Comparison of ENCODE assay signal across 8 cellular contexts in genomic region chr6:112296122-112296521, GRCh38. TPM values are rescaled to one million over a fixed set of nuclear protein-coding genes. Genes with fewer than 3 reads are reported as not detected.
DNase-seq lines count a peak whose midpoint lies in the region; ATAC-seq, FAIRE-seq and TF ChIP-seq lines count a peak whose summit lies in the region.

No MANE protein-coding gene starts in this region.

- H3K27me3 ChIP-seq in neuronal stem cell (ENCODE audit: control insufficient read depth in 3 of 3, insufficient read depth in 3 of 3, low read depth in 1 of 3, low read length in 3 of 3) = no peaks in the 10 kb centered on the region

- peak overlapping the region; percentile 58 for H2AFZ ChIP-seq in neuronal stem cell (ENCODE audit: low read length)

- TF ChIP-seq CTCF in cardiac fibroblast (IDR thresholded peaks at IDR 0.05; ENCODE audit: low read depth, low read length) = peak; percentile 77

- no peak overlapping the region for H3K4me2 ChIP-seq in neuronal stem cell (ENCODE audit: insufficient read depth, low read length, poor library complexity, severe bottlenecking)

- H3K27ac ChIP-seq in neuronal stem cell (replicated peaks; ENCODE audit: low read length) = no peak overlapping the region

- H3K14ac ChIP-seq in neuronal stem cell (ENCODE audit: low read length) = no peak overlapping the region

- H3K23ac ChIP-seq in neuronal stem cell (ENCODE audit: low read depth, low read length, poor library complexity) = no peak overlapping the region

- peaks cover 2 to 21% of the 10 kb centered on the region in 2 donors for H3K4me1 ChIP-seq in neuronal stem cell (ENCODE audit: control insufficient read depth in 2 of 2, insufficient read depth in 1 of 2, low read depth in 1 of 2, low read length in 2 of 2)

- H3K4me3 ChIP-seq in cardiac fibroblast (replicated peaks in 1 of 2; ENCODE audit: low read depth in 2 of 2, low read length in 2 of 2) = no peak overlapping the region
- H3K4me3 ChIP-seq in neuronal stem cell (ENCODE audit: low read length in 2 of 2) = no peak overlapping the region

- H3K36me3 ChIP-seq in neuronal stem cell (replicated peaks in 1 of 2; ENCODE audit: control insufficient read depth in 2 of 2, insufficient read depth in 2 of 2, low read length in 2 of 2) = no peaks in the 10 kb centered on the region

- H3K18ac ChIP-seq in neuronal stem cell (ENCODE audit: low read length) = no peak overlapping the region

- FAIRE-seq in HTR-8/SVneo (lab: Jason Lieb, UNC) = peak; percentile 4

- H4K8ac ChIP-seq in neuronal stem cell (ENCODE audit: low read depth, low read length) = no peak overlapping the region

- H3K9ac ChIP-seq in neuronal stem cell (ENCODE audit: low read depth, low read length, poor library complexity) = no peak overlapping the region

- H2BK12ac ChIP-seq in neuronal stem cell (ENCODE audit: low read length) = no peak overlapping the region

- TF ChIP-seq POLR2A in GM18505 (IDR thresholded peaks at IDR 0.05; ENCODE audit: borderline replicate concordance, extremely low read depth, insufficient read depth, insufficient read length) = no peak

- H3K79me1 ChIP-seq in neuronal stem cell (ENCODE audit: low read depth, low read length) = no peaks in the 10 kb centered on the region

- WGBS in neuronal stem cell (ENCODE audit: extremely low coverage in 2 of 2, insufficient read length in 2 of 2, insufficient replicate concordance in 1 of 2), 2 donors = no CpG with 5 or more reads among the region's 2 CpGs

- H2AK5ac ChIP-seq in neuronal stem cell (ENCODE audit: low read depth, low read length) = no peak overlapping the region

- DNase-seq in A172 (ENCODE audit: low spot score) (peak; percentile 33), HTR-8/SVneo (ENCODE audit: insufficient read length, low spot score) (peak; percentile 40), cardiac fibroblast (ENCODE audit: low read depth in 2 of 2) (peak; percentile 52 to 77), neuronal stem cell (ENCODE audit: low spot score) (no peak), SHP77 treated with DMSO at 0.1 percent for 48 hours (lab: John Stamatoyannopoulos, UW) (no peak)

- H2BK15ac ChIP-seq in neuronal stem cell (ENCODE audit: low read length) = no peak overlapping the region

- ATAC-seq in GM18505 (IDR thresholded peaks at IDR 0.05; ENCODE audit: unreplicated experiment) (peak; percentile 82), GM19395 (IDR thresholded peaks at IDR 0.05; ENCODE audit: unreplicated experiment) (no peak), GM21737 (IDR thresholded peaks at IDR 0.05; ENCODE audit: unreplicated experiment) (no peak)

- H3K9me3 ChIP-seq in neuronal stem cell (replicated peaks in 1 of 2; ENCODE audit: control insufficient read depth in 2 of 2, insufficient read depth in 1 of 2, low read depth in 1 of 2, low read length in 2 of 2) = no peaks in the 10 kb centered on the region

- no peak overlapping the region for H2BK5ac ChIP-seq in neuronal stem cell (ENCODE audit: low read length)

- no peak overlapping the region for H3K4ac ChIP-seq in neuronal stem cell (ENCODE audit: low read length)

- H2BK120ac ChIP-seq in neuronal stem cell (ENCODE audit: low read depth, low read length) = no peak overlapping the region

- no peak overlapping the region for H4K91ac ChIP-seq in neuronal stem cell (ENCODE audit: low read depth, low read length, poor library complexity)

RNA-seq across cellular contexts. Expression of gene LAMA4, which starts 41.8 kb away (rescaled TPM):
- total RNA-seq in A172 (2014; rRNA removed; shearing (Covaris generic)) = 7.4 and 11.5 TPM in 2 replicates
- 1.6 TPM for polyA plus RNA-seq in neuronal stem cell (2013, experiment 1 of 2)
- polyA plus RNA-seq in neuronal stem cell (2013, experiment 2 of 2) = 1.4 TPM

RNA-seq across cellular contexts. Expression of gene RFPL4B, which starts 51.0 kb away (rescaled TPM):
- 0.07 TPM in 1 of 2 replicates, not detected in the other for total RNA-seq in A172 (2014; rRNA removed; shearing (Covaris generic))
- not detected for polyA plus RNA-seq in neuronal stem cell (2013, experiment 1 of 2)
- 0.01 TPM for polyA plus RNA-seq in neuronal stem cell (2013, experiment 2 of 2)

Comparison
In these comparisons a context has a peak if more than half of its experiments do, and no peak if none do; other contexts are left out.
1. DNase-seq: peak in A172 (single experiment), HTR-8/SVneo (single experiment) and cardiac fibroblast (2 of 2); none in neuronal stem cell (single experiment) and SHP77 treated with DMSO at 0.1 percent for 48 hours (single experiment).